1 cellular context compared by ENCODE assay signal in genomic region chr1:98048234-98048633, GRCh38.
TF ChIP-seq lines count a peak whose summit lies in the region.

No MANE protein-coding gene starts in this region.

TF ChIP-seq in HepG2, 621 proteins besides CTCF, POLR2A, EP300 and RAD21 (continued from another document and continues in another):
- TF ChIP-seq HMGXB3 (CRISPR knock-in tag; IDR thresholded peaks at IDR 0.05; ENCODE audit: borderline replicate concordance) = peak; percentile 75; the same call in 1 of the 2 replicates
- TF ChIP-seq KLF6 (CRISPR knock-in tag; IDR thresholded peaks at IDR 0.05) = peak; percentile 80; the same call in 1 of the 2 replicates
- no peak for TF ChIP-seq ZNF326 (CRISPR knock-in tag; IDR thresholded peaks at IDR 0.05; ENCODE audit: borderline replicate concordance)
- TF ChIP-seq MYNN (CRISPR knock-in tag; IDR thresholded peaks at IDR 0.05; ENCODE audit: low read depth) = no peak
- TF ChIP-seq ZNF792 (CRISPR knock-in tag; IDR thresholded peaks at IDR 0.05) = peak; percentile 70; the same call in 1 of the 2 replicates
- peak; percentile 93; the same call in 1 of the 2 replicates for TF ChIP-seq ZFP37 (CRISPR knock-in tag; IDR thresholded peaks at IDR 0.05; ENCODE audit: borderline replicate concordance)
- TF ChIP-seq NCOA1 (CRISPR knock-in tag; IDR thresholded peaks at IDR 0.05) = no peak
- no peak for TF ChIP-seq TAF15 (IDR thresholded peaks at IDR 0.05; ENCODE audit: low read depth, low read length, poor library complexity, severe bottlenecking)
- TF ChIP-seq ARNT2 (CRISPR knock-in tag; IDR thresholded peaks at IDR 0.05; ENCODE audit: low read depth) = 0 out of 2 replicates have a peak, but pooled peaks have one; percentile 61
- TF ChIP-seq ZNF740 (CRISPR knock-in tag; IDR thresholded peaks at IDR 0.05) = no peak
- no peak for TF ChIP-seq MBD4 (IDR thresholded peaks at IDR 0.05; ENCODE audit: borderline replicate concordance, low read length)
- peak; percentile 72; the same call in 1 of the 2 replicates for TF ChIP-seq HDAC2 (CRISPR knock-in tag; IDR thresholded peaks at IDR 0.05)
- no peak for TF ChIP-seq TFDP2 (CRISPR knock-in tag; IDR thresholded peaks at IDR 0.05)
- TF ChIP-seq ZNF543 (CRISPR knock-in tag; IDR thresholded peaks at IDR 0.05) = no peak
- TF ChIP-seq ZNF256 (CRISPR knock-in tag; conservative IDR thresholded peaks at IDR 0.05) = no peak
- no peak for TF ChIP-seq ZNF790 (CRISPR knock-in tag; IDR thresholded peaks at IDR 0.05; ENCODE audit: borderline replicate concordance)
- TF ChIP-seq ZMAT3 (CRISPR knock-in tag; conservative IDR thresholded peaks at IDR 0.05) = peak; percentile 81
- TF ChIP-seq ELF3 (CRISPR knock-in tag; IDR thresholded peaks at IDR 0.05) = peak; percentile 40; the same call in 1 of the 2 replicates
- TF ChIP-seq RERE (CRISPR knock-in tag; IDR thresholded peaks at IDR 0.05; ENCODE audit: low read depth) = no peak
- no peak for TF ChIP-seq ZNF207 (IDR thresholded peaks at IDR 0.05; ENCODE audit: borderline replicate concordance)
- 0 out of 2 replicates have a peak, but pooled peaks have one; percentile 57 for TF ChIP-seq SMAD3 (CRISPR knock-in tag; IDR thresholded peaks at IDR 0.05)
- 0 out of 2 replicates have a peak, but pooled peaks have one; percentile 50 for TF ChIP-seq ATF6 (CRISPR knock-in tag; conservative IDR thresholded peaks at IDR 0.05)
- TF ChIP-seq ZNF850 (CRISPR knock-in tag; conservative IDR thresholded peaks at IDR 0.05) = no peak
- no peak for TF ChIP-seq NFIB (CRISPR knock-in tag; IDR thresholded peaks at IDR 0.05; ENCODE audit: borderline replicate concordance)
- TF ChIP-seq BCLAF1 (IDR thresholded peaks at IDR 0.05) = no peak
- no peak for TF ChIP-seq ZNF530 (CRISPR knock-in tag; IDR thresholded peaks at IDR 0.05; ENCODE audit: low read depth)
- TF ChIP-seq POLR2G (IDR thresholded peaks at IDR 0.05; ENCODE audit: low read depth, low read length) = no peak
- no peak for TF ChIP-seq ZNF24 (IDR thresholded peaks at IDR 0.05)
- peak; percentile 91 for TF ChIP-seq NFKB2 (CRISPR knock-in tag; IDR thresholded peaks at IDR 0.05; ENCODE audit: borderline replicate concordance)
- TF ChIP-seq ESRRA (CRISPR knock-in tag; IDR thresholded peaks at IDR 0.05; ENCODE audit: low read depth) = no peak
- no peak for TF ChIP-seq MAF1 (CRISPR knock-in tag; IDR thresholded peaks at IDR 0.05; ENCODE audit: borderline replicate concordance)
- peak; percentile 70; the same call in 1 of the 2 replicates for TF ChIP-seq ZSCAN12 (CRISPR knock-in tag; IDR thresholded peaks at IDR 0.05)
- TF ChIP-seq PHF21A (CRISPR knock-in tag; IDR thresholded peaks at IDR 0.05) = no peak
- TF ChIP-seq ZNF891 (CRISPR knock-in tag; IDR thresholded peaks at IDR 0.05) = no peak
- no peak for TF ChIP-seq DMAP1 (CRISPR knock-in tag; IDR thresholded peaks at IDR 0.05)
- 0 out of 2 replicates have a peak, but pooled peaks have one; percentile 24 for TF ChIP-seq ZNF782 (CRISPR knock-in tag; IDR thresholded peaks at IDR 0.05; ENCODE audit: borderline replicate concordance)
- TF ChIP-seq ZNF10 (CRISPR knock-in tag; IDR thresholded peaks at IDR 0.05; ENCODE audit: borderline replicate concordance, low read depth) = no peak
- no peak for TF ChIP-seq HOXD1 (CRISPR knock-in tag; IDR thresholded peaks at IDR 0.05)
- 0 out of 2 replicates have a peak, but pooled peaks have one; percentile 52 for TF ChIP-seq ZNF557 (CRISPR knock-in tag; IDR thresholded peaks at IDR 0.05)
- TF ChIP-seq BRF2 (CRISPR knock-in tag; IDR thresholded peaks at IDR 0.05) = no peak
- no peak for TF ChIP-seq IRF9 (CRISPR knock-in tag; IDR thresholded peaks at IDR 0.05; ENCODE audit: borderline replicate concordance)
- TF ChIP-seq ZIK1 (CRISPR knock-in tag; IDR thresholded peaks at IDR 0.05; ENCODE audit: borderline replicate concordance, low read depth) = no peak
- no peak for TF ChIP-seq ZSCAN5A (CRISPR knock-in tag; IDR thresholded peaks at IDR 0.05; ENCODE audit: borderline replicate concordance)
- no peak for TF ChIP-seq NFKBIZ (CRISPR knock-in tag; IDR thresholded peaks at IDR 0.05)
